Comparison of ENCODE assay signal across 25 cellular contexts in genomic region chr16:5874899-5875298, GRCh38.
"Had no signal": no experiment of that assay in that cellular context is flagged by ENCODE, and none has a peak within 500 bp of the region (broad histone marks: within the 10 kb centered on the region; RNA-seq: fewer than 3 reads in every experiment).

No MANE protein-coding gene starts in this region.

- FAIRE-seq: frontal cortex, islet of Langerhans had no signal

- H3K36me3 Mint-ChIP-seq: naive thymus-derived CD8-positive, alpha-beta T cell; neural progenitor cell had no signal

- ATAC-seq: activated T-helper 17 cell treated with anti-CD3 and anti-CD28 coated beads, Interleukin-2, amount 50 U/mL, for 72 hours; left lung; lower lobe of right lung; naive thymus-derived CD8-positive, alpha-beta T cell; right lobe of liver; WTC11 had no signal

- H3K9me3 ChIP-seq: left lung, lower lobe of right lung, right lobe of liver, transverse colon had no signal

- H3K27ac Mint-ChIP-seq: activated CD4-positive, alpha-beta memory T cell treated with anti-CD3 and anti-CD28 coated beads, Interleukin-2, amount 10 ng/mL, durations not matched to agents 7 days and 5 days; activated CD4-positive, alpha-beta T cell treated with anti-CD3 and anti-CD28 coated beads, Interleukin-2, amount 10 ng/mL, durations not matched to agents 7 days and 5 days; activated T-cell treated with anti-CD3 and anti-CD28 coated beads, Interleukin-2, amount 50 U/mL, for 24 hours; activated T-helper 17 cell treated with anti-CD3 and anti-CD28 coated beads, Interleukin-2, amount 50 U/mL, for 72 hours; naive thymus-derived CD8-positive, alpha-beta T cell; neural progenitor cell; WTC11 had no signal

- H3K4me3 Mint-ChIP-seq: activated CD4-positive, alpha-beta memory T cell treated with anti-CD3 and anti-CD28 coated beads, Interleukin-2, amount 10 ng/mL, durations not matched to agents 7 days and 5 days; activated CD4-positive, alpha-beta T cell treated with anti-CD3 and anti-CD28 coated beads, Interleukin-2, amount 10 ng/mL, durations not matched to agents 7 days and 5 days; activated T-cell treated with anti-CD3 and anti-CD28 coated beads, Interleukin-2, amount 50 U/mL, for 24 hours; activated T-helper 17 cell treated with anti-CD3 and anti-CD28 coated beads, Interleukin-2, amount 50 U/mL, for 72 hours; naive thymus-derived CD8-positive, alpha-beta T cell; neural progenitor cell; WTC11 had no signal

- H3K36me3 ChIP-seq: left lung, lower lobe of right lung, neural progenitor cell, right lobe of liver, transverse colon had no signal

- H3K9ac ChIP-seq: neural progenitor cell had no signal

- H3K9me3 Mint-ChIP-seq: activated T-cell treated with anti-CD3 and anti-CD28 coated beads, Interleukin-2, amount 50 U/mL, for 24 hours; neural progenitor cell had no signal

- H3K27me3 Mint-ChIP-seq: activated CD4-positive, alpha-beta memory T cell treated with anti-CD3 and anti-CD28 coated beads, Interleukin-2, amount 10 ng/mL, durations not matched to agents 7 days and 5 days; activated T-helper 17 cell treated with anti-CD3 and anti-CD28 coated beads, Interleukin-2, amount 50 U/mL, for 72 hours had no signal

- H2AFZ ChIP-seq: neural progenitor cell had no signal

- H3K4me1 Mint-ChIP-seq: activated CD4-positive, alpha-beta memory T cell treated with anti-CD3 and anti-CD28 coated beads, Interleukin-2, amount 10 ng/mL, durations not matched to agents 7 days and 5 days; activated CD4-positive, alpha-beta T cell treated with anti-CD3 and anti-CD28 coated beads, Interleukin-2, amount 10 ng/mL, durations not matched to agents 7 days and 5 days; activated T-helper 17 cell treated with anti-CD3 and anti-CD28 coated beads, Interleukin-2, amount 50 U/mL, for 72 hours; naive thymus-derived CD8-positive, alpha-beta T cell; WTC11 had no signal

- DNase-seq: activated CD4-positive, alpha-beta memory T cell treated with anti-CD3 and anti-CD28 coated beads, Interleukin-2, amount 10 ng/mL, durations not matched to agents 7 days and 5 days; activated CD4-positive, alpha-beta T cell treated with anti-CD3 and anti-CD28 coated beads for 1 hour; activated CD4-positive, alpha-beta T cell treated with anti-CD3 and anti-CD28 coated beads, Interleukin-2, amount 10 ng/mL, durations not matched to agents 7 days and 5 days; activated CD8-positive, alpha-beta memory T cell treated with anti-CD3 and anti-CD28 coated beads, Interleukin-2, amount 50 U/mL, for 48 hours; activated gamma-delta T cell treated with Interleukin-2 at 50 U/mL for 16 hours; activated naive CD4-positive, alpha-beta T cell treated with anti-CD3 and anti-CD28 coated beads, Interleukin-2, amount 50 U/mL, for 16 hours; activated T-cell treated with anti-CD3 and anti-CD28 coated beads, Interleukin-2, amount 50 U/mL, for 24 hours; amniotic stem cell; cerebellar nuclear complex; dorsolateral prefrontal cortex; effector memory CD4-positive, alpha-beta T cell; left lung; lower lobe of right lung; mesenchymal stem cell; naive thymus-derived CD8-positive, alpha-beta T cell; right lobe of liver; stimulated activated CD4-positive, alpha-beta T cell treated with anti-CD3 and anti-CD28 coated beads, Interleukin-2, amount 100 ng/mL, for 48 hours; stimulated activated naive CD4-positive, alpha-beta T cell treated with Interleukin-2 at 50 U/mL for 16 hours; transverse colon had no signal

- H3K27ac ChIP-seq: coronary artery, left lung, lower lobe of right lung, neural progenitor cell, right lobe of liver, transverse colon had no signal

- H3K4me3 ChIP-seq: coronary artery, dorsolateral prefrontal cortex, left lung, lower lobe of right lung, neural progenitor cell, right lobe of liver, transverse colon had no signal

- H3K4me2 ChIP-seq: neural progenitor cell had no signal

- H3K4me1 ChIP-seq: left lung, lower lobe of right lung, right lobe of liver, transverse colon had no signal

- H3K27me3 ChIP-seq: left lung, neural progenitor cell, right lobe of liver, transverse colon had no signal
